ENCODE assay signal across 24 cellular contexts in the genomic region with DNA sequence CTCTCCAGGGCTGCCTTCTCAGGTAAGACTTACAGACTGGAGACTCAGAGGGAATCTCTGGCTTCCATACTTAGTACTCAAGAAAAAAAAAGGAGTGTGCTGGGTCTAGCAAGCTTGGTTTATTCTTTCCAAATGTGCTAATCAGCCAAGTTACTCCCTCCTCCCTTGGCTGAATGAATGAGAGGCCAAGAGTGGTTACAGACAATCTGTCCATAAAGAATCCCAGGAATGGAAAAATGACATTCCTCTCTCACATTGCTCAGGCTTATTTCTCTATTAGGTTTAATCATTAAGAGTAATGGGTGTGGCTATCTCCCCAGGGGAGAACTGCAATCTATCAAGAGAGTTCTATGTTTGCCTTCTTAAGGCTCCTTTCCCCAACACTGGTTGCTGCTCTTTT.
A peak's percentile ranks its signal among the peaks of the same experiment; 100 is the strongest.
DNase-seq lines count a peak whose midpoint lies in the region; ATAC-seq, FAIRE-seq and TF ChIP-seq lines count a peak whose summit lies in the region.
"Had no signal": no experiment of that assay in that cellular context is flagged by ENCODE, and none has a peak within 500 bp of the region (broad histone marks: within the 10 kb centered on the region; RNA-seq: fewer than 3 reads in every experiment).

No MANE protein-coding gene starts in this region.

- TF ChIP-seq CTCF in astrocyte (IDR thresholded peaks at IDR 0.05; ENCODE audit: insufficient read depth, low read depth, low read length): no peak
- no peak for TF ChIP-seq CTCF in endothelial cell (IDR thresholded peaks at IDR 0.05; ENCODE audit: unreplicated experiment)
- no peak for TF ChIP-seq CTCF in natural killer cell (IDR thresholded peaks at IDR 0.05)

- H3K4me3 Mint-ChIP-seq in astrocyte (ENCODE audit: unreplicated experiment): no peak overlapping the region
- H3K4me3 Mint-ChIP-seq in endothelial cell (ENCODE audit: unreplicated experiment): no peak overlapping the region
- H3K4me3 Mint-ChIP-seq in natural killer cell: no peak overlapping the region
- H3K4me3 Mint-ChIP-seq: activated CD8-positive, alpha-beta T cell treated with anti-CD3 and anti-CD28 coated beads, Interleukin-2, amount 10 ng/mL, durations not matched to agents 7 days and 5 days; activated T-cell treated with anti-CD3 and anti-CD28 coated beads, Interleukin-2, amount 50 U/mL, for 4 hours; naive B cell; stimulated activated naive CD8-positive, alpha-beta T cell treated with anti-CD3 and anti-CD28 coated beads, Interleukin-15, Interleukin-2, amounts not matched to agents 100 ng/mL and 50 ng/mL, for 24 hours had no signal

- no peak overlapping the region for H2AFZ ChIP-seq in astrocyte (ENCODE audit: low read depth, low read length)
- H2AFZ ChIP-seq: parathyroid adenoma had no signal

- H3K4me1 ChIP-seq in astrocyte (ENCODE audit: insufficient read depth, low read length): no peaks in the 10 kb centered on the region
- H3K4me1 ChIP-seq: ascending aorta, parathyroid adenoma, transverse colon had no signal

- H3K27me3 Mint-ChIP-seq in astrocyte (ENCODE audit: low read depth, unreplicated experiment) (peaks cover 6% of the 10 kb centered on the region), endothelial cell (ENCODE audit: unreplicated experiment) (peaks cover 1% of the 10 kb centered on the region), natural killer cell (ENCODE audit: low read depth in 2 of 2) (peaks cover 0 to 6% of the 10 kb centered on the region in 2 donors)

- no peaks in the 10 kb centered on the region for H3K79me2 ChIP-seq in astrocyte (ENCODE audit: insufficient read depth, low read length)
- H3K79me2 ChIP-seq: parathyroid adenoma had no signal

- no peak overlapping the region for H3K4me2 ChIP-seq in astrocyte (ENCODE audit: low read length)

- no peaks in the 10 kb centered on the region for H3K9me3 ChIP-seq in astrocyte (ENCODE audit: insufficient read depth, low read depth, low read length)
- H3K9me3 ChIP-seq: ascending aorta, BE2C, transverse colon had no signal

- H3K4me1 Mint-ChIP-seq in astrocyte (ENCODE audit: low read depth, unreplicated experiment): peaks cover 9% of the 10 kb centered on the region
- H3K4me1 Mint-ChIP-seq in endothelial cell (ENCODE audit: unreplicated experiment): peaks cover 12% of the 10 kb centered on the region
- H3K4me1 Mint-ChIP-seq in natural killer cell: no peaks in the 10 kb centered on the region
- H3K4me1 Mint-ChIP-seq: naive B cell had no signal

- FAIRE-seq in astrocyte (lab: Jason Lieb, UNC): no peak

- H3K4me3 ChIP-seq in astrocyte (ENCODE audit: insufficient read depth, low read depth, low read length): no peak overlapping the region
- H3K4me3 ChIP-seq: ascending aorta, lung, SK-N-MC, transverse colon had no signal

- no peak for ATAC-seq in natural killer cell
- ATAC-seq: activated CD4-positive, CD25-positive, alpha-beta regulatory T cell treated with anti-CD3 and anti-CD28 coated beads, Interleukin-2, amount 50 U/mL, for 24 hours; activated CD8-positive, alpha-beta T cell treated with anti-CD3 and anti-CD28 coated beads, Interleukin-2, amount 10 ng/mL, durations not matched to agents 7 days and 5 days; activated T-cell treated with anti-CD3 and anti-CD28 coated beads, Interleukin-2, amount 50 U/mL, for 4 hours; Panc1 had no signal

- no peak overlapping the region for H3K9ac ChIP-seq in astrocyte (ENCODE audit: low read length)
- H3K9ac ChIP-seq: parathyroid adenoma had no signal

- H3K27ac ChIP-seq in astrocyte (ENCODE audit: low read depth, low read length): no peak overlapping the region
- H3K27ac ChIP-seq: ascending aorta, parathyroid adenoma, SK-N-MC, transverse colon had no signal

- H3K36me3 ChIP-seq in astrocyte (ENCODE audit: insufficient read depth, low read length): no peaks in the 10 kb centered on the region
- H3K36me3 ChIP-seq: ascending aorta, BE2C, transverse colon had no signal

- H3K27me3 ChIP-seq in astrocyte (ENCODE audit: insufficient read depth, low read length): no peaks in the 10 kb centered on the region
- H3K27me3 ChIP-seq: ascending aorta, BE2C, transverse colon had no signal

- DNase-seq in EL (peak; percentile 65), astrocyte (ENCODE audit: low read depth) (peak; percentile 36), glomerular visceral epithelial cell (ENCODE audit: extremely low spot score) (peak; percentile 90), renal cortical epithelial cell (ENCODE audit: low read depth) (peak; percentile 99), NCI-H2029 treated with DMSO at 0.1 percent for 48 hours (lab: John Stamatoyannopoulos, UW) (no peak), NCI-H146 (lab: John Stamatoyannopoulos, UW) (no peak), endothelial cell (ENCODE audit: low spot score) (no peak), natural killer cell (no peak)
- DNase-seq: activated CD8-positive, alpha-beta T cell treated with anti-CD3 and anti-CD28 coated beads, Interleukin-2, amount 10 ng/mL, durations not matched to agents 7 days and 5 days; activated naive CD4-positive, alpha-beta T cell treated with anti-CD3 and anti-CD28 coated beads, Interleukin-2, amount 50 U/mL, for 16 hours; activated T-cell treated with anti-CD3 and anti-CD28 coated beads, Interleukin-2, amount 50 U/mL, for 4 hours; BE2C; Calu3; naive B cell; NCI-H1436; T1000; transverse colon had no signal

- intact Hi-C loops in natural killer cell (cut with micrococcal nuclease): no loop called here

- H3K36me3 Mint-ChIP-seq in astrocyte (ENCODE audit: low read depth, unreplicated experiment): no peaks in the 10 kb centered on the region
- H3K36me3 Mint-ChIP-seq in endothelial cell (ENCODE audit: low read depth, unreplicated experiment): no peaks in the 10 kb centered on the region
- no peaks in the 10 kb centered on the region for H3K36me3 Mint-ChIP-seq in natural killer cell
- H3K36me3 Mint-ChIP-seq: naive B cell had no signal

- H3K27ac Mint-ChIP-seq in astrocyte (ENCODE audit: unreplicated experiment) (peak overlapping the region; percentile 66), endothelial cell (ENCODE audit: unreplicated experiment) (no peak overlapping the region), natural killer cell (no peak overlapping the region)
- H3K27ac Mint-ChIP-seq: activated CD8-positive, alpha-beta T cell treated with anti-CD3 and anti-CD28 coated beads, Interleukin-2, amount 10 ng/mL, durations not matched to agents 7 days and 5 days; naive B cell; stimulated activated naive CD8-positive, alpha-beta T cell treated with anti-CD3 and anti-CD28 coated beads, Interleukin-15, Interleukin-2, amounts not matched to agents 100 ng/mL and 50 ng/mL, for 24 hours had no signal

- H3K9me3 Mint-ChIP-seq in astrocyte (ENCODE audit: unreplicated experiment): no peaks in the 10 kb centered on the region
- no peaks in the 10 kb centered on the region for H3K9me3 Mint-ChIP-seq in endothelial cell (ENCODE audit: unreplicated experiment)
- peaks cover 0 to 3% of the 10 kb centered on the region in 2 donors for H3K9me3 Mint-ChIP-seq in natural killer cell
- H3K9me3 Mint-ChIP-seq: activated T-cell treated with anti-CD3 and anti-CD28 coated beads, Interleukin-2, amount 50 U/mL, for 4 hours; naive B cell; stimulated activated naive CD8-positive, alpha-beta T cell treated with anti-CD3 and anti-CD28 coated beads, Interleukin-15, Interleukin-2, amounts not matched to agents 100 ng/mL and 50 ng/mL, for 24 hours had no signal

- no peaks in the 10 kb centered on the region for H4K20me1 ChIP-seq in astrocyte (ENCODE audit: insufficient read depth, low read length)

Comparison
In these comparisons a context has a peak if more than half of its experiments do, and no peak if none do; other contexts are left out.
1. DNase-seq: peak in EL (single experiment), astrocyte (single experiment), glomerular visceral epithelial cell (single experiment) and renal cortical epithelial cell (single experiment); none in NCI-H2029 treated with DMSO at 0.1 percent for 48 hours (single experiment), NCI-H146 (single experiment), endothelial cell (single experiment) and natural killer cell (single experiment).